1 cellular context compared by ENCODE assay signal in genomic region chr16:4475880-4476790, GRCh38.
TF ChIP-seq lines count a peak whose summit lies in the region.

A gene with protein sequence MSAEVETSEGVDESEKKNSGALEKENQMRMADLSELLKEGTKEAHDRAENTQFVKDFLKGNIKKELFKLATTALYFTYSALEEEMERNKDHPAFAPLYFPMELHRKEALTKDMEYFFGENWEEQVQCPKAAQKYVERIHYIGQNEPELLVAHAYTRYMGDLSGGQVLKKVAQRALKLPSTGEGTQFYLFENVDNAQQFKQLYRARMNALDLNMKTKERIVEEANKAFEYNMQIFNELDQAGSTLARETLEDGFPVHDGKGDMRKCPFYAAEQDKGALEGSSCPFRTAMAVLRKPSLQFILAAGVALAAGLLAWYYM (plus strand): TSS chr16:4476398. CDS start chr16:4505525, 29,127 bp downstream.

TF ChIP-seq in HepG2, 621 proteins besides CTCF, POLR2A, EP300 and RAD21 (continued from another document and continues in another):
- TF ChIP-seq, protein P1, sequence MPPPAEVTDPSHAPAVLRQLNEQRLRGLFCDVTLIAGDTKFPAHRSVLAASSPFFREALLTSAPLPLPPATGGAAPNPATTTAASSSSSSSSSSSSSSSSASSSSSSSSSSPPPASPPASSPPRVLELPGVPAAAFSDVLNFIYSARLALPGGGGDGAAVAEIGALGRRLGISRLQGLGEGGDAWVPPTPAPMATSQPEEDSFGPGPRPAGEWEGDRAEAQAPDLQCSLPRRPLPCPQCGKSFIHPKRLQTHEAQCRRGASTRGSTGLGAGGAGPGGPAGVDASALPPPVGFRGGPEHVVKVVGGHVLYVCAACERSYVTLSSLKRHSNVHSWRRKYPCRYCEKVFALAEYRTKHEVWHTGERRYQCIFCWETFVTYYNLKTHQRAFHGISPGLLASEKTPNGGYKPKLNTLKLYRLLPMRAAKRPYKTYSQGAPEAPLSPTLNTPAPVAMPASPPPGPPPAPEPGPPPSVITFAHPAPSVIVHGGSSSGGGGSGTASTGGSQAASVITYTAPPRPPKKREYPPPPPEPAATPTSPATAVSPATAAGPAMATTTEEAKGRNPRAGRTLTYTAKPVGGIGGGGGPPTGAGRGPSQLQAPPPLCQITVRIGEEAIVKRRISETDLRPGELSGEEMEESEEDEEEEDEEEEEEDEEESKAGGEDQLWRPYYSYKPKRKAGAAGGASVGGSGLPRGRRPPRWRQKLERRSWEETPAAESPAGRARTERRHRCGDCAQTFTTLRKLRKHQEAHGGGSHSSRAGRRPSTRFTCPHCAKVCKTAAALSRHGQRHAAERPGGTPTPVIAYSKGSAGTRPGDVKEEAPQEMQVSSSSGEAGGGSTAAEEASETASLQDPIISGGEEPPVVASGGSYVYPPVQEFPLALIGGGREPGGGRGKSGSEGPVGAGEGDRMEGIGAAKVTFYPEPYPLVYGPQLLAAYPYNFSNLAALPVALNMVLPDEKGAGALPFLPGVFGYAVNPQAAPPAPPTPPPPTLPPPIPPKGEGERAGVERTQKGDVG (CRISPR knock-in tag; IDR thresholded peaks at IDR 0.05; ENCODE audit: borderline replicate concordance): no peak
- TF ChIP-seq, protein P2, sequence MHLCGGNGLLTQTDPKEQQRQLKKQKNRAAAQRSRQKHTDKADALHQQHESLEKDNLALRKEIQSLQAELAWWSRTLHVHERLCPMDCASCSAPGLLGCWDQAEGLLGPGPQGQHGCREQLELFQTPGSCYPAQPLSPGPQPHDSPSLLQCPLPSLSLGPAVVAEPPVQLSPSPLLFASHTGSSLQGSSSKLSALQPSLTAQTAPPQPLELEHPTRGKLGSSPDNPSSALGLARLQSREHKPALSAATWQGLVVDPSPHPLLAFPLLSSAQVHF (CRISPR knock-in tag; IDR thresholded peaks at IDR 0.05): no peak
- TF ChIP-seq ZNF44 (CRISPR knock-in tag; IDR thresholded peaks at IDR 0.05) (0 out of 2 replicates have a peak, but pooled peaks have one; percentile 52), ZNF775 (CRISPR knock-in tag; IDR thresholded peaks at IDR 0.05; ENCODE audit: borderline replicate concordance) (no peak), ZNF441 (CRISPR knock-in tag; IDR thresholded peaks at IDR 0.05; ENCODE audit: borderline replicate concordance) (peak; percentile 78; the same call in 1 of the 2 replicates), ZBTB42 (CRISPR knock-in tag; IDR thresholded peaks at IDR 0.05) (peak; percentile 79; the same call in 1 of the 2 replicates), ONECUT2 (CRISPR knock-in tag; IDR thresholded peaks at IDR 0.05) (no peak), ZBTB8A (CRISPR knock-in tag; IDR thresholded peaks at IDR 0.05; ENCODE audit: borderline replicate concordance, low read depth) (peak; percentile 67; the same call in 1 of the 2 replicates), MAFG (CRISPR knock-in tag; IDR thresholded peaks at IDR 0.05) (no peak), ZNF883 (CRISPR knock-in tag; IDR thresholded peaks at IDR 0.05; ENCODE audit: not compliant biosample characterization) (peak; percentile 94), HOXD1 (CRISPR knock-in tag; IDR thresholded peaks at IDR 0.05) (peak; percentile 52; the same call in 1 of the 2 replicates), YEATS2 (CRISPR knock-in tag; IDR thresholded peaks at IDR 0.05; ENCODE audit: borderline replicate concordance) (peak; percentile 73; the same call in 1 of the 2 replicates), ZNF317 (CRISPR knock-in tag; IDR thresholded peaks at IDR 0.05) (no peak), ZNF746 (CRISPR knock-in tag; IDR thresholded peaks at IDR 0.05) (peak; percentile 45; the same call in 1 of the 2 replicates), ZNF772 (CRISPR knock-in tag; IDR thresholded peaks at IDR 0.05) (peak; percentile 58; the same call in 1 of the 2 replicates), SIX1 (CRISPR knock-in tag; IDR thresholded peaks at IDR 0.05; ENCODE audit: borderline replicate concordance) (no peak; the same call in 1 of the 2 replicates), POLR2G (IDR thresholded peaks at IDR 0.05; ENCODE audit: low read depth, low read length) (peak; percentile 84), ZBTB10 (CRISPR knock-in tag; IDR thresholded peaks at IDR 0.05; ENCODE audit: borderline replicate concordance) (no peak; the same call in 1 of the 2 replicates), ATF4 (CRISPR knock-in tag; IDR thresholded peaks at IDR 0.05) (peak in 1 of 2 experiments; percentile 66; a peak in 1 of 4 replicates), EZH2 (conservative IDR thresholded peaks at IDR 0.05; ENCODE audit: low read depth, low read length) (no peak), HMGXB4 (CRISPR knock-in tag; IDR thresholded peaks at IDR 0.05; ENCODE audit: borderline replicate concordance in 1 of 2, low read depth in 1 of 2) (peak; percentile 96 to 97), ATF1 (CRISPR knock-in tag; IDR thresholded peaks at IDR 0.05) (no peak), ZGPAT (CRISPR knock-in tag; IDR thresholded peaks at IDR 0.05) (peak; percentile 95)
- TF ChIP-seq, protein P3, sequence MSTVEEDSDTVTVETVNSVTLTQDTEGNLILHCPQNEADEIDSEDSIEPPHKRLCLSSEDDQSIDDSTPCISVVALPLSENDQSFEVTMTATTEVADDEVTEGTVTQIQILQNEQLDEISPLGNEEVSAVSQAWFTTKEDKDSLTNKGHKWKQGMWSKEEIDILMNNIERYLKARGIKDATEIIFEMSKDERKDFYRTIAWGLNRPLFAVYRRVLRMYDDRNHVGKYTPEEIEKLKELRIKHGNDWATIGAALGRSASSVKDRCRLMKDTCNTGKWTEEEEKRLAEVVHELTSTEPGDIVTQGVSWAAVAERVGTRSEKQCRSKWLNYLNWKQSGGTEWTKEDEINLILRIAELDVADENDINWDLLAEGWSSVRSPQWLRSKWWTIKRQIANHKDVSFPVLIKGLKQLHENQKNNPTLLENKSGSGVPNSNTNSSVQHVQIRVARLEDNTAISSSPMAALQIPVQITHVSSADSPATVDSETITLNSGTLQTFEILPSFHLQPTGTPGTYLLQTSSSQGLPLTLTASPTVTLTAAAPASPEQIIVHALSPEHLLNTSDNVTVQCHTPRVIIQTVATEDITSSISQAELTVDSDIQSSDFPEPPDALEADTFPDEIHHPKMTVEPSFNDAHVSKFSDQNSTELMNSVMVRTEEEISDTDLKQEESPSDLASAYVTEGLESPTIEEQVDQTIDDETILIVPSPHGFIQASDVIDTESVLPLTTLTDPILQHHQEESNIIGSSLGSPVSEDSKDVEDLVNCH (CRISPR knock-in tag; IDR thresholded peaks at IDR 0.05): no peak
- TF ChIP-seq, protein P4, sequence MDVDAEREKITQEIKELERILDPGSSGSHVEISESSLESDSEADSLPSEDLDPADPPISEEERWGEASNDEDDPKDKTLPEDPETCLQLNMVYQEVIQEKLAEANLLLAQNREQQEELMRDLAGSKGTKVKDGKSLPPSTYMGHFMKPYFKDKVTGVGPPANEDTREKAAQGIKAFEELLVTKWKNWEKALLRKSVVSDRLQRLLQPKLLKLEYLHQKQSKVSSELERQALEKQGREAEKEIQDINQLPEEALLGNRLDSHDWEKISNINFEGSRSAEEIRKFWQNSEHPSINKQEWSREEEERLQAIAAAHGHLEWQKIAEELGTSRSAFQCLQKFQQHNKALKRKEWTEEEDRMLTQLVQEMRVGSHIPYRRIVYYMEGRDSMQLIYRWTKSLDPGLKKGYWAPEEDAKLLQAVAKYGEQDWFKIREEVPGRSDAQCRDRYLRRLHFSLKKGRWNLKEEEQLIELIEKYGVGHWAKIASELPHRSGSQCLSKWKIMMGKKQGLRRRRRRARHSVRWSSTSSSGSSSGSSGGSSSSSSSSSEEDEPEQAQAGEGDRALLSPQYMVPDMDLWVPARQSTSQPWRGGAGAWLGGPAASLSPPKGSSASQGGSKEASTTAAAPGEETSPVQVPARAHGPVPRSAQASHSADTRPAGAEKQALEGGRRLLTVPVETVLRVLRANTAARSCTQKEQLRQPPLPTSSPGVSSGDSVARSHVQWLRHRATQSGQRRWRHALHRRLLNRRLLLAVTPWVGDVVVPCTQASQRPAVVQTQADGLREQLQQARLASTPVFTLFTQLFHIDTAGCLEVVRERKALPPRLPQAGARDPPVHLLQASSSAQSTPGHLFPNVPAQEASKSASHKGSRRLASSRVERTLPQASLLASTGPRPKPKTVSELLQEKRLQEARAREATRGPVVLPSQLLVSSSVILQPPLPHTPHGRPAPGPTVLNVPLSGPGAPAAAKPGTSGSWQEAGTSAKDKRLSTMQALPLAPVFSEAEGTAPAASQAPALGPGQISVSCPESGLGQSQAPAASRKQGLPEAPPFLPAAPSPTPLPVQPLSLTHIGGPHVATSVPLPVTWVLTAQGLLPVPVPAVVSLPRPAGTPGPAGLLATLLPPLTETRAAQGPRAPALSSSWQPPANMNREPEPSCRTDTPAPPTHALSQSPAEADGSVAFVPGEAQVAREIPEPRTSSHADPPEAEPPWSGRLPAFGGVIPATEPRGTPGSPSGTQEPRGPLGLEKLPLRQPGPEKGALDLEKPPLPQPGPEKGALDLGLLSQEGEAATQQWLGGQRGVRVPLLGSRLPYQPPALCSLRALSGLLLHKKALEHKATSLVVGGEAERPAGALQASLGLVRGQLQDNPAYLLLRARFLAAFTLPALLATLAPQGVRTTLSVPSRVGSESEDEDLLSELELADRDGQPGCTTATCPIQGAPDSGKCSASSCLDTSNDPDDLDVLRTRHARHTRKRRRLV (CRISPR knock-in tag; IDR thresholded peaks at IDR 0.05): no peak
